ENCODE assay signal across 9 cellular contexts in genomic region chr17:63476494-63476856, GRCh38. TPM values are rescaled to one million over a fixed set of nuclear protein-coding genes. Genes with fewer than 3 reads are reported as not detected.
DNase-seq lines count a peak whose midpoint lies in the region; ATAC-seq and TF ChIP-seq lines count a peak whose summit lies in the region.
"Had no signal": no experiment of that assay in that cellular context is flagged by ENCODE, and none has a peak within 500 bp of the region (broad histone marks: within the 10 kb centered on the region; RNA-seq: fewer than 3 reads in every experiment).

No MANE protein-coding gene starts in this region.

- ATAC-seq in HG02852 (IDR thresholded peaks at IDR 0.05; ENCODE audit: unreplicated experiment): peak; percentile 19
- ATAC-seq in activated T-helper 17 cell treated with anti-CD3 and anti-CD28 coated beads, Interleukin-2, amount 50 U/mL, for 72 hours (replicated peaks): peak; percentile 10
- ATAC-seq in thoracic aorta (ENCODE audit: insufficient number of reproducible peaks, low FRiP score, low read depth): no peak
- no peak for ATAC-seq in HG02623 (IDR thresholded peaks at IDR 0.05; ENCODE audit: unreplicated experiment)

- H3K36me3 ChIP-seq in BLaER1 (no peaks in the 10 kb centered on the region), thoracic aorta (no peaks in the 10 kb centered on the region)

- TF ChIP-seq CTCF in thoracic aorta (IDR thresholded peaks at IDR 0.05): no peak

- no peaks in the 10 kb centered on the region for H3K36me3 Mint-ChIP-seq in activated T-helper 17 cell treated with anti-CD3 and anti-CD28 coated beads, Interleukin-2, amount 50 U/mL, for 72 hours (ENCODE audit: low read depth)

- DNase-seq in iPS-NIHi7 (ENCODE audit: extremely low spot score) (peak; percentile 75), thoracic aorta (ENCODE audit: low spot score) (no peak), germinal center (ENCODE audit: low spot score) (no peak), foreskin melanocyte (no peak)

- no peaks in the 10 kb centered on the region for H3K27me3 Mint-ChIP-seq in activated T-helper 17 cell treated with anti-CD3 and anti-CD28 coated beads, Interleukin-2, amount 50 U/mL, for 72 hours

- H4K20me1 ChIP-seq in BLaER1: peaks cover 28% of the 10 kb centered on the region

- peaks cover 5% of the 10 kb centered on the region for H3K4me1 Mint-ChIP-seq in activated T-helper 17 cell treated with anti-CD3 and anti-CD28 coated beads, Interleukin-2, amount 50 U/mL, for 72 hours

- H3K4me1 ChIP-seq in BLaER1 (peaks cover 59% of the 10 kb centered on the region), thoracic aorta (ENCODE audit: control insufficient read depth in 1 of 2, low read depth in 2 of 2) (peaks cover 10 to 24% of the 10 kb centered on the region in 2 donors)

- H3K9me3 ChIP-seq in BLaER1 (no peaks in the 10 kb centered on the region), thoracic aorta (no peaks in the 10 kb centered on the region)

- H3K4me3 Mint-ChIP-seq in activated T-helper 17 cell treated with anti-CD3 and anti-CD28 coated beads, Interleukin-2, amount 50 U/mL, for 72 hours: no peak overlapping the region

- no peak overlapping the region for H3K27ac Mint-ChIP-seq in activated T-helper 17 cell treated with anti-CD3 and anti-CD28 coated beads, Interleukin-2, amount 50 U/mL, for 72 hours

- H3K9ac ChIP-seq in BLaER1: peak overlapping the region; percentile 40; the same call in 1 of the 2 replicates

- H3K27ac ChIP-seq in BLaER1 (no peak overlapping the region), thoracic aorta (no peak overlapping the region)

- peak overlapping the region; percentile 98 for H3K4me2 ChIP-seq in BLaER1

- H3K9me3 Mint-ChIP-seq in activated T-helper 17 cell treated with anti-CD3 and anti-CD28 coated beads, Interleukin-2, amount 50 U/mL, for 72 hours: no peaks in the 10 kb centered on the region

- H3K27me3 ChIP-seq in BLaER1: peaks cover 35% of the 10 kb centered on the region
- H3K27me3 ChIP-seq in thoracic aorta (replicated peaks; ENCODE audit: insufficient read depth): no peaks in the 10 kb centered on the region

- H3K4me3 ChIP-seq in BLaER1 (peak overlapping the region; percentile 69), thoracic aorta (peak overlapping the region; percentile 72)

RNA-seq across cellular contexts. Expression of gene ACE, which starts 0.4 kb away (rescaled TPM):
- 1 to 10 TPM in 1 of 2 donors, under 1 TPM in 1; 0.61 to 1.4 TPM for total RNA-seq in activated T-helper 17 cell treated with anti-CD3 and anti-CD28 coated beads, Interleukin-2, amount 50 U/mL, for 72 hours
- 10 to 100 TPM in 1 of 2 donors, 1 to 10 TPM in 1; 5.4 to 16.5 TPM for total RNA-seq in thoracic aorta
- total RNA-seq: HT1080 had no signal

RNA-seq across cellular contexts. Expression of gene CYB561, which starts 30.4 kb away (rescaled TPM):
- total RNA-seq in activated T-helper 17 cell treated with anti-CD3 and anti-CD28 coated beads, Interleukin-2, amount 50 U/mL, for 72 hours: 10 to 100 TPM in 1 of 2 donors, 1 to 10 TPM in 1; 6.7 to 10.8 TPM
- 10 to 100 TPM; 19.0 to 23.7 TPM for total RNA-seq in thoracic aorta

RNA-seq across cellular contexts. Expression of gene KCNH6, which starts 46.7 kb away (rescaled TPM):
- total RNA-seq in activated T-helper 17 cell treated with anti-CD3 and anti-CD28 coated beads, Interleukin-2, amount 50 U/mL, for 72 hours: under 1 TPM in 1 of 2 donors, not detected in 1; 0.05 TPM
- not detected for total RNA-seq in thoracic aorta
- total RNA-seq: HT1080 had no signal

Comparison
In these comparisons a context has a peak if more than half of its experiments do, and no peak if none do; other contexts are left out.
1. ATAC-seq: peak in HG02852 (single experiment) and activated T-helper 17 cell treated with anti-CD3 and anti-CD28 coated beads, Interleukin-2, amount 50 U/mL, for 72 hours (single experiment); none in thoracic aorta (single experiment) and HG02623 (single experiment).